ENCODE assay signal across 11 cellular contexts in genomic region chr2:162974771-162975170, GRCh38.
DNase-seq lines count a peak whose midpoint lies in the region; TF ChIP-seq lines count a peak whose summit lies in the region.
"Had no signal": no experiment of that assay in that cellular context is flagged by ENCODE, and none has a peak within 500 bp of the region (broad histone marks: within the 10 kb centered on the region; RNA-seq: fewer than 3 reads in every experiment).

No MANE protein-coding gene starts in this region.

- no peak overlapping the region for H2BK120ac ChIP-seq in mesendoderm (ENCODE audit: low read depth, low read length)

- no peaks in the 10 kb centered on the region for H3K27me3 ChIP-seq in BE2C
- H3K27me3 ChIP-seq in mesendoderm (ENCODE audit: insufficient read depth, low read length, poor library complexity) = no peaks in the 10 kb centered on the region

- no CpG with 5 or more reads among the region's 2 CpGs for WGBS in mesendoderm (ENCODE audit: extremely low coverage, insufficient coverage, low lambda C conversion rate)

- no peak overlapping the region for H4K5ac ChIP-seq in mesendoderm (ENCODE audit: low read length)

- H2BK15ac ChIP-seq in mesendoderm (replicated peaks; ENCODE audit: low read depth) = no peak overlapping the region

- H3K79me1 ChIP-seq in mesendoderm (ENCODE audit: low read length) = no peaks in the 10 kb centered on the region

- no peak overlapping the region for H3K23ac ChIP-seq in mesendoderm (ENCODE audit: low read length)

- H4K8ac ChIP-seq in mesendoderm (ENCODE audit: low read depth, low read length) = no peak overlapping the region

- no peak overlapping the region for H3K4me2 ChIP-seq in mesendoderm (ENCODE audit: low read length)
- H3K4me2 ChIP-seq: A549 had no signal

- H2BK5ac ChIP-seq in mesendoderm (ENCODE audit: low read length) = no peak overlapping the region

- H3K4me1 ChIP-seq in BE2C = no peaks in the 10 kb centered on the region
- H3K4me1 ChIP-seq in mesendoderm (ENCODE audit: control insufficient read depth, low read depth, low read length) = no peaks in the 10 kb centered on the region
- H3K4me1 ChIP-seq: A549 had no signal

- no peaks in the 10 kb centered on the region for H3K9me3 ChIP-seq in BE2C
- H3K9me3 ChIP-seq: A549 had no signal

- no peak overlapping the region for H3K18ac ChIP-seq in mesendoderm (ENCODE audit: low read length)

- no peak for TF ChIP-seq CTCF in BE2C (IDR thresholded peaks at IDR 0.05; ENCODE audit: low read depth, low read length)

- in situ Hi-C loops in G401 (cut with HindIII; ENCODE audit: low sequenced_read_pairs) = no loop called here

- no peak overlapping the region for H3K9ac ChIP-seq in mesendoderm (ENCODE audit: low read length)

- peak; percentile 89 for DNase-seq in G401 (ENCODE audit: low spot score)
- peak; percentile 46 for DNase-seq in NCI-H1694 (lab: John Stamatoyannopoulos, UW)
- DNase-seq in NCI-H446 treated with DMSO at 0.1 percent for 48 hours (lab: John Stamatoyannopoulos, UW) = peak; percentile 82
- DNase-seq in pons (ENCODE audit: low spot score) = peak; percentile 14
- no peak for DNase-seq in COLO668 (lab: John Stamatoyannopoulos, UW; ENCODE audit: unreplicated experiment)
- no peak for DNase-seq in BE2C
- no peak for DNase-seq in mesendoderm
- DNase-seq: CD8-positive, alpha-beta T cell; DMS79 had no signal

- H3K79me2 ChIP-seq in mesendoderm (ENCODE audit: control insufficient read depth, insufficient read depth, low read length) = no peaks in the 10 kb centered on the region

- H3K4me3 ChIP-seq in BE2C (ENCODE audit: low read depth, low read length) = no peak overlapping the region
- H3K4me3 ChIP-seq in mesendoderm (ENCODE audit: low read length) = no peak overlapping the region
- H3K4me3 ChIP-seq: A549 had no signal

- H3K27ac ChIP-seq in mesendoderm (ENCODE audit: low read depth, low read length) = no peak overlapping the region
- H3K27ac ChIP-seq: A549, HL-60 had no signal

- H3K4ac ChIP-seq in mesendoderm (ENCODE audit: low read depth, low read length) = no peak overlapping the region

- H3K36me3 ChIP-seq in BE2C = no peaks in the 10 kb centered on the region
- no peaks in the 10 kb centered on the region for H3K36me3 ChIP-seq in mesendoderm (ENCODE audit: control insufficient read depth, insufficient read depth, low read length)

- no peak overlapping the region for H2AK5ac ChIP-seq in mesendoderm (ENCODE audit: low read length)

- H3K56ac ChIP-seq in mesendoderm (ENCODE audit: low read length) = no peak overlapping the region

Comparison
In these comparisons a context has a peak if more than half of its experiments do, and no peak if none do; other contexts are left out.
1. DNase-seq: peak in G401 (single experiment), NCI-H1694 (single experiment), NCI-H446 treated with DMSO at 0.1 percent for 48 hours (single experiment) and pons (single experiment); none in COLO668 (single experiment), BE2C (single experiment) and mesendoderm (single experiment).